ENCODE assay signal across 30 cellular contexts in the genomic region with DNA sequence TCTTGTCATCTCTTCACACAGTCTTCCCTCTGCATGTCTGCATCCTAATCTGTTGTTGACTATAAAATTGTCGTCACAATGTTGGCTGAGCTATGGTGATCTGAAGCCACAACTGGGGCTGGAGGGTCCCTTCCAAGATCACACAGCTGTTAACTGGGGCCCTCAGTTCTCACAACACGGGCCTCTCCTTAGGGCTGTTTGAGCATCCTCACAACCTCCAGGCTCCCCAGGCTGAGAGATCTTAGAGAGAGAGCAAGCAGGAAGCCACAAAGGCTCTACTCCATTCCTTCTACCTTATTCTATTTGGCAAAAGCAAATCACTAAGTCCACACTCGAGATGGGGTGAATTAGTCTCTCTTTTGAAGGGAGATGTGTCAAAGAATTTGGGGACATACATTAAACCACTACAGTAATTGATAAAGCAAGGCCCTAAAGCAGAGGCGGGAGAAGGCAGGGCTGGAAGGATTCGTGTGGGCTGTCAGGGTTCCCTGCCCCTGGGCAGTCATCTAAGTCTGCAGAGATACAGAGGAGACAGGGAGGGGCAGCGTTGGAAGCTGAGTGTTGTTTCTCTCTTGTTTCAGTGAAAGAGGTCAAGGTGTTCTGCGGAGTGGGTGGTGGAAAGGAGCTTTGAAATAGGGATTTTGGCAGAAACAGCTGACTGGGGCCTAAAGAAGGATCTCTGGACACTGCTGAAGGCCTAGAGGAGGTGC. TPM values are rescaled to one million over a fixed set of nuclear protein-coding genes. Genes with fewer than 3 reads are reported as not detected.
"Had no signal": no experiment of that assay in that cellular context is flagged by ENCODE, and none has a peak within 500 bp of the region (broad histone marks: within the 10 kb centered on the region; RNA-seq: fewer than 3 reads in every experiment).

No MANE protein-coding gene starts in this region.

- ATAC-seq: activated T-cell treated with anti-CD3 and anti-CD28 coated beads, Interleukin-2, amount 50 U/mL, for 4 hours; K562; PC-3; SK-N-SH treated with all-trans-retinoic acid at 6 μM for 48 hours; T-cell; T-helper 17 cell had no signal

- H3K4me1 ChIP-seq: ascending aorta, Peyer's patch had no signal

- H3K36me3 ChIP-seq: ascending aorta, cardiac muscle cell, Peyer's patch had no signal

- DNase-seq: activated B cell treated with CpG ODN at 0.5 μM for 24 hours; activated CD4-positive, alpha-beta memory T cell treated with anti-CD3 and anti-CD28 coated beads for 36 hours; activated CD4-positive, alpha-beta T cell treated with anti-CD3 and anti-CD28 coated beads for 4 hours; activated CD4-positive, alpha-beta T cell treated with anti-CD3 and anti-CD28 coated beads, Interleukin-2, amount 50 U/mL, for 1 hour; activated CD4-positive, CD25-positive, alpha-beta regulatory T cell treated with anti-CD3 and anti-CD28 coated beads, Interleukin-2, amount 50 U/mL, for 72 hours; activated naive CD4-positive, alpha-beta T cell treated with Interleukin-2 at 50 U/mL for 16 hours; activated naive CD8-positive, alpha-beta T cell treated with anti-CD3 and anti-CD28 coated beads, Interleukin-2, amount 10 ng/mL, durations not matched to agents 7 days and 5 days; activated T-cell treated with anti-CD3 and anti-CD28 coated beads for 4 hours; activated T-cell treated with anti-CD3 and anti-CD28 coated beads, Interleukin-2, amount 50 U/mL, for 4 hours; amygdala; IMR-90; NCI-H1105; NCI-H1417 treated with DMSO at 0.1 percent for 48 hours; NCI-H1930; NCI-H2081 treated with DMSO at 0.1 percent for 48 hours; NCI-H226; NCI-H446 treated with DMSO at 0.1 percent for 48 hours; NCI-H524 treated with DMSO at 0.1 percent for 48 hours; PC-3; RPMI8226; SIG-M5; T-cell; T-helper 17 cell had no signal

- H3K27ac ChIP-seq: ascending aorta, cardiac muscle cell, Peyer's patch, VCaP had no signal

- H3K4me3 ChIP-seq: ascending aorta, cardiac muscle cell, K562, Peyer's patch had no signal

- H3K27me3 ChIP-seq: ascending aorta, Peyer's patch had no signal

- H3K9me3 ChIP-seq: ascending aorta, Peyer's patch had no signal

RNA-seq across cellular contexts. Expression of a gene that starts 15.9 kb away (rescaled TPM):
- total RNA-seq: K562, SK-MEL-5 had no signal
